9 cellular contexts compared by ENCODE assay signal in genomic region chr12:100348657-100349454, GRCh38. TPM values are rescaled to one million over a fixed set of nuclear protein-coding genes. Genes with fewer than 3 reads are reported as not detected.
DNase-seq lines count a peak whose midpoint lies in the region; ATAC-seq, FAIRE-seq and TF ChIP-seq lines count a peak whose summit lies in the region.
"Had no signal": no experiment of that assay in that cellular context is flagged by ENCODE, and none has a peak within 500 bp of the region (broad histone marks: within the 10 kb centered on the region; RNA-seq: fewer than 3 reads in every experiment).

No MANE protein-coding gene starts in this region.

- no peaks in the 10 kb centered on the region for H3K4me1 ChIP-seq in endothelial cell of umbilical vein (ENCODE audit: control insufficient read depth, extremely low read depth, insufficient read depth, low read length)

- CTCF ChIA-PET in endothelial cell of umbilical vein (lab: Charles Lee) = interaction anchor here (0.8 to 3.1 kb wide), 19 partner anchors 11 to 975 kb away, joined by 3 to 33 read pairs (median 5); partner anchors contain the start of gene GAS2L3

- H4K20me1 ChIP-seq in endothelial cell of umbilical vein (replicated peaks; ENCODE audit: control insufficient read depth, extremely low read depth, insufficient read depth, low read length) = no peaks in the 10 kb centered on the region

- H3K9ac ChIP-seq in endothelial cell of umbilical vein (replicated peaks; ENCODE audit: extremely low read depth, insufficient read depth, low read length) = no peak overlapping the region

- FAIRE-seq in endothelial cell of umbilical vein (lab: Jason Lieb, UNC) = no peak

- ATAC-seq in GM19455 (IDR thresholded peaks at IDR 0.05; ENCODE audit: unreplicated experiment) = no peak

- DNase-seq in SIG-M5 treated with dmso at 0.1 percent for 504 hours (lab: John Stamatoyannopoulos, UW; ENCODE audit: unreplicated experiment) (peak; percentile 4), SIG-M5 (lab: John Stamatoyannopoulos, UW) (no peak), NCI-H526 treated with DMSO at 0.1 percent for 48 hours (lab: John Stamatoyannopoulos, UW) (peak; percentile 64), endothelial cell of umbilical vein (ENCODE audit: low read depth, low spot score) (peak; percentile 37), retinal pigment epithelial cell (ENCODE audit: low read depth) (peak; percentile 4), GF-D8 (lab: John Stamatoyannopoulos, UW) (no peak)
- DNase-seq in activated naive CD4-positive, alpha-beta T cell treated with Interleukin-2 at 50 U/mL for 16 hours = no peak

- H3K27me3 ChIP-seq in endothelial cell of umbilical vein (ENCODE audit: control insufficient read depth in 2 of 2, insufficient read depth in 2 of 2, low read length in 2 of 2) = peaks cover 0 to 2% of the 10 kb centered on the region in 2 experiments

- POLR2A ChIA-PET in endothelial cell of umbilical vein (lab: Charles Lee) = no interaction called here

- H3K79me2 ChIP-seq in endothelial cell of umbilical vein (ENCODE audit: control insufficient read depth, insufficient read depth, low read length) = no peaks in the 10 kb centered on the region

- no peak for TF ChIP-seq POLR2A in endothelial cell of umbilical vein (IDR thresholded peaks at IDR 0.05; ENCODE audit: low read depth, low read length)

- H3K36me3 ChIP-seq in endothelial cell of umbilical vein (ENCODE audit: control insufficient read depth in 2 of 2, extremely low read depth in 1 of 2, insufficient read depth in 2 of 2, low read length in 2 of 2) = no peaks in the 10 kb centered on the region

- H3K9me1 ChIP-seq in endothelial cell of umbilical vein (replicated peaks; ENCODE audit: control insufficient read depth, extremely low read depth, insufficient read depth, low read length) = no peaks in the 10 kb centered on the region

- H3K9me3 ChIP-seq in endothelial cell of umbilical vein (replicated peaks; ENCODE audit: control insufficient read depth, insufficient read depth, low read length) = no peaks in the 10 kb centered on the region

- no peak for TF ChIP-seq CTCF in endothelial cell of umbilical vein (IDR thresholded peaks at IDR 0.05; ENCODE audit: extremely low read depth in 1 of 2, insufficient read depth in 1 of 2, low read depth in 1 of 2, low read length in 2 of 2)
- TF ChIP-seq CTCF in retinal pigment epithelial cell (conservative IDR thresholded peaks at IDR 0.05; ENCODE audit: low read depth, low read length) = peak; percentile 42

- no peak overlapping the region for H3K4me3 ChIP-seq in endothelial cell of umbilical vein (replicated peaks in 1 of 3; ENCODE audit: insufficient read depth in 1 of 3, low read depth in 1 of 3, low read length in 3 of 3)
- H3K4me3 ChIP-seq in retinal pigment epithelial cell (ENCODE audit: low read length) = no peak overlapping the region

- intact Hi-C loops in endothelial cell of umbilical vein (cut with micrococcal nuclease) = loop anchor here (1.0 to 2.0 kb wide), 3 partner anchors 205 to 392 kb away; no protein-coding TSS in a partner anchor

- no TSS peak for BruUV-seq in endothelial cell of umbilical vein (replicated peaks; lab: Mats Ljungman, UMichigan)

- no peak overlapping the region for H3K4me2 ChIP-seq in endothelial cell of umbilical vein (ENCODE audit: insufficient read depth, low read length)

- dilution Hi-C loops in endothelial cell of umbilical vein (cut with MboI; ENCODE audit: extremely low pct_ligation_motif_present, low sequenced_read_pairs) = no loop called here

- H3K27ac ChIP-seq in endothelial cell of umbilical vein (ENCODE audit: insufficient read depth, low read depth, low read length) = no peak overlapping the region

- H2AFZ ChIP-seq in endothelial cell of umbilical vein (ENCODE audit: low read depth, low read length) = no peak overlapping the region

TF ChIP-seq in endothelial cell of umbilical vein, 7 proteins besides CTCF, POLR2A, EP300 and RAD21:
- TF ChIP-seq GATA2 (IDR thresholded peaks at IDR 0.05; ENCODE audit: insufficient read depth, insufficient read length, low read depth, low read length) (no peak), FOS (IDR thresholded peaks at IDR 0.05; ENCODE audit: borderline replicate concordance, insufficient read depth, low read length) (no peak), POLR2AphosphoS5 (IDR thresholded peaks at IDR 0.05; ENCODE audit: insufficient read depth, low read depth, low read length) (no peak), MAX (IDR thresholded peaks at IDR 0.05; ENCODE audit: insufficient read depth, insufficient read length) (no peak), EZH2 (IDR thresholded peaks at IDR 0.05; ENCODE audit: borderline replicate concordance, low read depth, low read length, severe bottlenecking) (no peak), MYC (IDR thresholded peaks at IDR 0.05; ENCODE audit: low read depth, low read length) (no peak), JUN (IDR thresholded peaks at IDR 0.05; ENCODE audit: borderline replicate concordance, insufficient read depth, insufficient read length, low read depth) (no peak)
TF ChIP-seq in endothelial cell of umbilical vein: peak in this region for 0.

RNA-seq across cellular contexts. Expression of gene SLC17A8, which starts 8.0 kb away (rescaled TPM):
- not detected in 2 replicates for total RNA-seq in endothelial cell of umbilical vein
- not detected in 2 replicates for polyA plus RNA-seq in endothelial cell of umbilical vein
- not detected in 2 replicates for polyA plus RNA-seq in endothelial cell of umbilical vein (2011; cell fraction: cytosol; rRNA removed)
- not detected in 2 replicates for polyA plus RNA-seq in endothelial cell of umbilical vein (2011; cell fraction: nucleus; rRNA removed)
- not detected in 2 replicates for polyA plus RNA-seq in endothelial cell of umbilical vein (2012)
- polyA minus RNA-seq in endothelial cell of umbilical vein = not detected in 2 replicates
- not detected for polyA minus RNA-seq in endothelial cell of umbilical vein (2011; cell fraction: cytosol; rRNA and poly(A)+ RNA removed)
- not detected in 2 replicates for polyA minus RNA-seq in endothelial cell of umbilical vein (2011; cell fraction: nucleus; rRNA and poly(A)+ RNA removed)
- total RNA-seq: activated CD8-positive, alpha-beta memory T cell treated with anti-CD3 and anti-CD28 coated beads for 36 hours had no signal

Comparison
In these comparisons a context has a peak if more than half of its experiments do, and no peak if none do; other contexts are left out.
1. DNase-seq: peak in SIG-M5 treated with dmso at 0.1 percent for 504 hours (single experiment), NCI-H526 treated with DMSO at 0.1 percent for 48 hours (single experiment), endothelial cell of umbilical vein (single experiment) and retinal pigment epithelial cell (single experiment); none in SIG-M5 (single experiment), GF-D8 (single experiment) and activated naive CD4-positive, alpha-beta T cell treated with Interleukin-2 at 50 U/mL for 16 hours (single experiment).